Comparison of ENCODE assay signal across 8 cellular contexts in genomic region chr19:49157445-49158224, GRCh38. TPM values are rescaled to one million over a fixed set of nuclear protein-coding genes. Genes with fewer than 3 reads are reported as not detected.
DNase-seq lines count a peak whose midpoint lies in the region; ATAC-seq, FAIRE-seq and TF ChIP-seq lines count a peak whose summit lies in the region.

TSS of gene TRPM4 (plus strand) at chr19:49157792. CDS start at chr19:49157867, 75 bp downstream.

- H3K36me3 Mint-ChIP-seq in Caco-2 (ENCODE audit: insufficient read depth, unreplicated experiment), result peaks cover 20% of the 10 kb centered on the region

- peak within 1 kb of the TSS; percentile 89 for H3K4me3 ChIP-seq in Caco-2 (ENCODE audit: low read depth, low read length)
- peak within 1 kb of the TSS; percentile 22; the same call in 1 of the 2 replicates for H3K4me3 ChIP-seq in MM.1S (ENCODE audit: low read length)
- H3K4me3 ChIP-seq in SK-N-SH (ENCODE audit: low read depth in 2 of 2, low read length in 1 of 2), result peak within 1 kb of the TSS; percentile 77 to 88
- H3K4me3 ChIP-seq in brain microvascular endothelial cell (ENCODE audit: low read depth, low read length), result peak within 1 kb of the TSS; percentile 92
- peak within 1 kb of the TSS; percentile 49 for H3K4me3 ChIP-seq in iPS DF 6.9 (ENCODE audit: low read length)

- TF ChIP-seq POLR2A in GM12891 (IDR thresholded peaks at IDR 0.05; ENCODE audit: low read depth, low read length), result no peak

- H3K9ac ChIP-seq in MM.1S (ENCODE audit: low read length) (no peak within 1 kb of the TSS), SK-N-SH (peak within 1 kb of the TSS; percentile 93)

- H3K4me1 ChIP-seq in Caco-2, result 0 out of 2 replicates have a peak, but pooled peaks cover 11% of the 10 kb centered on the region
- no peaks in the 10 kb centered on the region for H3K4me1 ChIP-seq in MM.1S (ENCODE audit: low read length)
- peaks cover 0 to 11% of the 10 kb centered on the region in 2 experiments; a peak in 1 of 4 replicates for H3K4me1 ChIP-seq in SK-N-SH (ENCODE audit: control insufficient read depth in 1 of 2, insufficient read depth in 2 of 2, low read depth in 1 of 2, low read length in 1 of 2)
- peaks cover 9% of the 10 kb centered on the region for H3K4me1 ChIP-seq in iPS DF 6.9 (ENCODE audit: control insufficient read depth, insufficient read depth, low read length)

- peaks cover 31% of the 10 kb centered on the region for H3K4me1 Mint-ChIP-seq in Caco-2 (ENCODE audit: low read depth, unreplicated experiment)

- H3K79me2 ChIP-seq in MM.1S (ENCODE audit: low read length) (no peaks in the 10 kb centered on the region), SK-N-SH (ENCODE audit: insufficient read depth) (peaks cover 23% of the 10 kb centered on the region)

- H3K9me3 Mint-ChIP-seq in Caco-2 (ENCODE audit: unreplicated experiment), result peaks cover 13% of the 10 kb centered on the region

- DNase-seq in Caco-2 (peak; percentile 95 to 98), MM.1S (no peak), SK-N-SH (peak; percentile 92), brain microvascular endothelial cell (peak; percentile 74), iPS DF 6.9 (ENCODE audit: low read depth, low spot score) (no peak), renal cortical epithelial cell (ENCODE audit: low read depth) (peak; percentile 41), GM12891 (ENCODE audit: insufficient read length, low spot score) (no peak)

- TF ChIP-seq EP300 in SK-N-SH (IDR thresholded peaks at IDR 0.05; ENCODE audit: borderline replicate concordance in 1 of 2, low read depth in 1 of 2, low read length in 1 of 2), result no peak

- CTCF ChIA-PET in Caco-2 (lab: Charles Lee) (no interaction called here), SK-N-SH (lab: Yijun Ruan, JAX) (interaction anchor here (1.3 to 1.5 kb wide), 2 partner anchors 11 to 41 kb away, joined by 5 to 6 read pairs; no protein-coding TSS in a partner anchor)

- H3F3A ChIP-seq in MM.1S (ENCODE audit: insufficient read depth, low read length) (no peaks in the 10 kb centered on the region), SK-N-SH (replicated peaks; ENCODE audit: insufficient read depth) (peaks cover 3% of the 10 kb centered on the region)

- H3K4me2 ChIP-seq in MM.1S (ENCODE audit: low read depth, low read length) (peak within 1 kb of the TSS; percentile 52; the same call in 1 of the 2 replicates), SK-N-SH (peak within 1 kb of the TSS; percentile 81)

- no peak for ATAC-seq in HG02970 (IDR thresholded peaks at IDR 0.05; ENCODE audit: low FRiP score, unreplicated experiment)

- no peaks in the 10 kb centered on the region for H3K36me3 ChIP-seq in Caco-2 (ENCODE audit: control insufficient read depth, insufficient read depth, low read length)
- no peaks in the 10 kb centered on the region for H3K36me3 ChIP-seq in MM.1S (replicated peaks; ENCODE audit: insufficient read depth, low read length)
- H3K36me3 ChIP-seq in SK-N-SH (replicated peaks in 1 of 2; ENCODE audit: control insufficient read depth in 1 of 2, insufficient read depth in 2 of 2, low read length in 1 of 2), result no peaks in the 10 kb centered on the region
- H3K36me3 ChIP-seq in brain microvascular endothelial cell (replicated peaks), result peaks cover 2% of the 10 kb centered on the region
- H3K36me3 ChIP-seq in iPS DF 6.9 (ENCODE audit: control insufficient read depth, insufficient read depth, low read length), result no peaks in the 10 kb centered on the region

- no peak for TF ChIP-seq CTCF in Caco-2 (IDR thresholded peaks at IDR 0.05; ENCODE audit: insufficient read depth in 1 of 2, low read depth in 1 of 2, low read length in 1 of 2, severe bottlenecking in 1 of 2, unreplicated experiment in 1 of 2)
- no peak for TF ChIP-seq CTCF in MM.1S (IDR thresholded peaks at IDR 0.05; ENCODE audit: low read length)
- TF ChIP-seq CTCF in SK-N-SH (IDR thresholded peaks at IDR 0.05), result no peak
- no peak for TF ChIP-seq CTCF in brain microvascular endothelial cell (IDR thresholded peaks at IDR 0.05; ENCODE audit: low read depth, low read length, missing control alignments)

- H3K27ac ChIP-seq in MM.1S (ENCODE audit: low read length) (no peak within 1 kb of the TSS), SK-N-SH (ENCODE audit: low read depth in 2 of 2, low read length in 1 of 2) (peak within 1 kb of the TSS; percentile 31 to 56; a peak in 2 of 4 replicates), brain microvascular endothelial cell (peak within 1 kb of the TSS; percentile 28), iPS DF 6.9 (ENCODE audit: low read length) (no peak within 1 kb of the TSS)

- H3K9me3 ChIP-seq in Caco-2 (no peaks in the 10 kb centered on the region), MM.1S (replicated peaks; ENCODE audit: insufficient read depth, low read length) (no peaks in the 10 kb centered on the region), SK-N-SH (no peaks in the 10 kb centered on the region), iPS DF 6.9 (ENCODE audit: control insufficient read depth, insufficient read depth, low read length) (no peaks in the 10 kb centered on the region)

- H3K27me3 ChIP-seq in Caco-2 (replicated peaks; ENCODE audit: control insufficient read depth, insufficient read depth, low read length) (no peaks in the 10 kb centered on the region), MM.1S (replicated peaks; ENCODE audit: insufficient read depth, low read length) (peaks cover 77% of the 10 kb centered on the region), SK-N-SH (ENCODE audit: insufficient read depth) (no peaks in the 10 kb centered on the region), brain microvascular endothelial cell (replicated peaks) (no peaks in the 10 kb centered on the region), iPS DF 6.9 (ENCODE audit: control insufficient read depth, insufficient read depth, low read length) (no peaks in the 10 kb centered on the region)

- H3K9me2 ChIP-seq in MM.1S (replicated peaks; ENCODE audit: insufficient read depth, low read length) (no peaks in the 10 kb centered on the region), SK-N-SH (no peaks in the 10 kb centered on the region)

- in situ Hi-C loops in brain microvascular endothelial cell (cut with HindIII; ENCODE audit: low pct_ligation_motif_present, low sequenced_read_pairs), result no loop called here

- H2AFZ ChIP-seq in MM.1S (ENCODE audit: low read length), result no peak within 1 kb of the TSS
- peak within 1 kb of the TSS; percentile 45; the same call in 1 of the 2 replicates for H2AFZ ChIP-seq in SK-N-SH (ENCODE audit: low read depth)

- H4K20me1 ChIP-seq in MM.1S (ENCODE audit: insufficient read depth, low read length) (no peaks in the 10 kb centered on the region), SK-N-SH (ENCODE audit: insufficient read depth) (peaks cover 3% of the 10 kb centered on the region; the same call in 1 of the 2 replicates)

- peak within 1 kb of the TSS; percentile 53 for H3K27ac Mint-ChIP-seq in Caco-2 (ENCODE audit: unreplicated experiment)

- TF ChIP-seq RAD21 in SK-N-SH (IDR thresholded peaks at IDR 0.05; ENCODE audit: low read length), result no peak

- WGBS in SK-N-SH (ENCODE audit: low lambda C conversion rate), result 2% methylated on average over 32 of the region's 41 CpGs
- WGBS in iPS DF 6.9 (ENCODE audit: insufficient coverage, insufficient read length), result no CpG with 5 or more reads among the region's 41 CpGs

- BruUV-seq in Caco-2 (replicated peaks; lab: Mats Ljungman, UMichigan), result no TSS peak

- intact Hi-C loops in Caco-2 (cut with micrococcal nuclease; ENCODE audit: unreplicated experiment), result loop anchor here (1.0 kb wide), 1 partner anchor 8 kb away; no protein-coding TSS in a partner anchor

- peaks cover 3% of the 10 kb centered on the region for H3K27me3 Mint-ChIP-seq in Caco-2 (ENCODE audit: insufficient read depth, unreplicated experiment)

- peak within 1 kb of the TSS; percentile 86 for H3K4me3 Mint-ChIP-seq in Caco-2 (ENCODE audit: unreplicated experiment)

- no peak for FAIRE-seq in GM12891 (lab: Jason Lieb, UNC)

- POLR2A ChIA-PET in Caco-2 (lab: Charles Lee) (no interaction called here), SK-N-SH (lab: Yijun Ruan, JAX) (no interaction called here)

TF ChIP-seq in SK-N-SH, 30 proteins besides CTCF, POLR2A, EP300 and RAD21 (continues in another document):
- no peak for TF ChIP-seq TEAD4 (IDR thresholded peaks at IDR 0.05; ENCODE audit: borderline replicate concordance, insufficient read depth)
- TF ChIP-seq, protein P1, sequence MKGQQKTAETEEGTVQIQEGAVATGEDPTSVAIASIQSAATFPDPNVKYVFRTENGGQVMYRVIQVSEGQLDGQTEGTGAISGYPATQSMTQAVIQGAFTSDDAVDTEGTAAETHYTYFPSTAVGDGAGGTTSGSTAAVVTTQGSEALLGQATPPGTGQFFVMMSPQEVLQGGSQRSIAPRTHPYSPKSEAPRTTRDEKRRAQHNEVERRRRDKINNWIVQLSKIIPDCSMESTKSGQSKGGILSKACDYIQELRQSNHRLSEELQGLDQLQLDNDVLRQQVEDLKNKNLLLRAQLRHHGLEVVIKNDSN (IDR thresholded peaks at IDR 0.05; ENCODE audit: borderline replicate concordance, low read depth), result no peak
- peak; percentile 81 for TF ChIP-seq TAF1 (IDR thresholded peaks at IDR 0.05; ENCODE audit: borderline replicate concordance, low read depth, low read length)
- TF ChIP-seq YY1 (IDR thresholded peaks at IDR 0.05; ENCODE audit: low read depth), result no peak
- peak; percentile 89 for TF ChIP-seq POLR2AphosphoS5 (IDR thresholded peaks at IDR 0.05; ENCODE audit: low read depth, low read length)
- peak; percentile 60 for TF ChIP-seq MXI1 (IDR thresholded peaks at IDR 0.05; ENCODE audit: low read depth, low read length)
- TF ChIP-seq NFIC (IDR thresholded peaks at IDR 0.05; ENCODE audit: borderline replicate concordance), result no peak

TF ChIP-seq in GM12891, 5 proteins besides CTCF, POLR2A, EP300 and RAD21:
- TF ChIP-seq POU2F2 (IDR thresholded peaks at IDR 0.05; ENCODE audit: low read depth, low read length) (no peak), SPI1 (IDR thresholded peaks at IDR 0.05; ENCODE audit: low read depth, low read length) (no peak), PAX5 (IDR thresholded peaks at IDR 0.05; ENCODE audit: insufficient read depth, low read length, severe bottlenecking) (no peak), TAF1 (IDR thresholded peaks at IDR 0.05; ENCODE audit: low read depth, low read length) (no peak), POLR2AphosphoS5 (IDR thresholded peaks at IDR 0.05; ENCODE audit: low read depth, low read length) (no peak)

RNA-seq across cellular contexts. Expression of gene TRPM4, which starts in this region (rescaled TPM):
- total RNA-seq in Caco-2 (2022) (27.8 and 31.4 TPM in 2 replicates), renal cortical epithelial cell (15.3 and 30.4 TPM in 2 replicates)
- 16.9 and 20.6 TPM in 2 replicates for polyA plus RNA-seq in SK-N-SH (2012; rRNA removed)
- polyA plus RNA-seq in SK-N-SH (2012; cell fraction: cytosol; rRNA removed), result 5.4 and 8.1 TPM in 2 replicates
- 147 and 193 TPM in 2 replicates for polyA plus RNA-seq in SK-N-SH (2012; cell fraction: nucleus; rRNA removed)
- not detected for polyA plus RNA-seq in GM12891 (2012; ENCODE audit: low read depth, missing spikeins)

Comparison
In these comparisons a context has a peak if more than half of its experiments do, and no peak if none do; other contexts are left out.
1. DNase-seq: peak in Caco-2 (2 of 2), SK-N-SH (single experiment), brain microvascular endothelial cell (single experiment) and renal cortical epithelial cell (single experiment); none in MM.1S (single experiment), iPS DF 6.9 (single experiment) and GM12891 (single experiment).
2. H3K4me3 ChIP-seq: peak in every context shown above with its lines; median percentile 92 in brain microvascular endothelial cell; 89 in Caco-2; 82 in SK-N-SH; 49 in iPS DF 6.9; 22 in MM.1S.
3. H3K27ac ChIP-seq: peak in SK-N-SH (2 of 2) and brain microvascular endothelial cell (single experiment); none in MM.1S (single experiment) and iPS DF 6.9 (single experiment).